31 cellular contexts compared by ENCODE assay signal in genomic region chr7:151150388-151150787, GRCh38. TPM values are rescaled to one million over a fixed set of nuclear protein-coding genes. Genes with fewer than 3 reads are reported as not detected.
"Had no signal": no experiment of that assay in that cellular context is flagged by ENCODE, and none has a peak within 500 bp of the region (broad histone marks: within the 10 kb centered on the region; RNA-seq: fewer than 3 reads in every experiment).

No MANE protein-coding gene starts in this region.

- ATAC-seq: activated CD4-positive, alpha-beta T cell treated with anti-CD3 and anti-CD28 coated beads for 36 hours; activated T-cell treated with anti-CD3 and anti-CD28 coated beads, Interleukin-2, amount 50 U/mL, for 72 hours had no signal

- H3K27ac ChIP-seq: breast epithelium, RWPE1, SJCRH30, WERI-Rb-1 had no signal

- H3K36me3 ChIP-seq: breast epithelium, SJCRH30, WERI-Rb-1 had no signal

- DNase-seq: activated CD4-positive, alpha-beta memory T cell treated with anti-CD3 and anti-CD28 coated beads, Interleukin-2, amount 10 ng/mL, durations not matched to agents 7 days and 5 days; activated CD4-positive, alpha-beta T cell treated with anti-CD3 and anti-CD28 coated beads for 36 hours; activated CD4-positive, alpha-beta T cell treated with anti-CD3 and anti-CD28 coated beads, Interleukin-2, amount 50 U/mL, for 1 hour; activated gamma-delta T cell treated with Interleukin-2 at 50 U/mL for 16 hours; activated T-cell treated with anti-CD3 and anti-CD28 coated beads, Interleukin-2, amount 50 U/mL, for 72 hours; aorta; caudate nucleus; Kasumi-1; KBM-7; NCI-H1092; NCI-H1417; NCI-H1694; NCI-H2029; NCI-H2107; NCI-H2171 treated with DMSO at 0.1 percent for 48 hours; NCI-H226; NCI-H526; NCI-H82; Right ventricle myocardium superior; SK-N-SH; T-helper 1 cell had no signal

- H3K27me3 ChIP-seq: breast epithelium, SJCRH30 had no signal

- H3K4me1 ChIP-seq: breast epithelium had no signal

- H3K4me3 ChIP-seq: breast epithelium, SJCRH30 had no signal

- H3K9me3 ChIP-seq: breast epithelium, SJCRH30, SK-N-SH had no signal

RNA-seq across cellular contexts. Expression of gene GBX1, which starts 17.1 kb away (rescaled TPM):
- total RNA-seq: activated CD4-positive, alpha-beta memory T cell treated with anti-CD3 and anti-CD28 coated beads, Interleukin-2, amount 10 ng/mL, durations not matched to agents 7 days and 5 days; activated CD8-positive, alpha-beta memory T cell treated with anti-CD3 and anti-CD28 coated beads for 36 hours; activated T-cell treated with anti-CD3 and anti-CD28 coated beads, Interleukin-2, amount 50 U/mL, for 72 hours; activated T-helper 2 cell treated with anti-CD3 and anti-CD28 coated beads, Interferon-gamma antibody, Interleukin-2, Interleukin-4, amounts not matched to agents 10 μg/mL and 5 μg/mL and 100 μg/mL, durations not matched to agents 14 hours and 24 hours and 36 hours; aorta; breast epithelium; M059J; NCI-H460; OCI-LY7; T-helper 2 cell treated with Interferon-gamma antibody and Interleukin-4, amounts not matched to agents 100 ng/mL and 5 ng/mL, for 36 hours had no signal
- polyA plus RNA-seq: aorta, SK-N-SH had no signal

RNA-seq across cellular contexts. Expression of gene ASB10, which starts 36.7 kb away (rescaled TPM):
- total RNA-seq: activated CD4-positive, alpha-beta memory T cell treated with anti-CD3 and anti-CD28 coated beads, Interleukin-2, amount 10 ng/mL, durations not matched to agents 7 days and 5 days; activated CD4-positive, alpha-beta T cell treated with anti-CD3 and anti-CD28 coated beads for 36 hours; activated CD8-positive, alpha-beta memory T cell treated with anti-CD3 and anti-CD28 coated beads for 36 hours; activated T-cell treated with anti-CD3 and anti-CD28 coated beads, Interleukin-2, amount 50 U/mL, for 72 hours; activated T-helper 2 cell treated with anti-CD3 and anti-CD28 coated beads, Interferon-gamma antibody, Interleukin-2, Interleukin-4, amounts not matched to agents 10 μg/mL and 5 μg/mL and 100 μg/mL, durations not matched to agents 14 hours and 24 hours and 36 hours; aorta; breast epithelium; M059J; NCI-H460; OCI-LY7; SJCRH30; T-helper 2 cell treated with Interferon-gamma antibody and Interleukin-4, amounts not matched to agents 100 ng/mL and 5 ng/mL, for 36 hours had no signal
- polyA plus RNA-seq: aorta, SK-N-SH had no signal

RNA-seq across cellular contexts. Expression of gene H2BK1, which starts 59.9 kb away (rescaled TPM):
- total RNA-seq: activated CD4-positive, alpha-beta memory T cell treated with anti-CD3 and anti-CD28 coated beads, Interleukin-2, amount 10 ng/mL, durations not matched to agents 7 days and 5 days; activated CD4-positive, alpha-beta T cell treated with anti-CD3 and anti-CD28 coated beads for 36 hours; activated CD8-positive, alpha-beta memory T cell treated with anti-CD3 and anti-CD28 coated beads for 36 hours; activated T-helper 2 cell treated with anti-CD3 and anti-CD28 coated beads, Interferon-gamma antibody, Interleukin-2, Interleukin-4, amounts not matched to agents 10 μg/mL and 5 μg/mL and 100 μg/mL, durations not matched to agents 14 hours and 24 hours and 36 hours; breast epithelium; M059J; NCI-H460; OCI-LY7; Right ventricle myocardium superior; SJCRH30 had no signal
- polyA plus RNA-seq: aorta, SK-N-SH had no signal
